ENCODE assay signal across 1 cellular context in the genomic region with DNA sequence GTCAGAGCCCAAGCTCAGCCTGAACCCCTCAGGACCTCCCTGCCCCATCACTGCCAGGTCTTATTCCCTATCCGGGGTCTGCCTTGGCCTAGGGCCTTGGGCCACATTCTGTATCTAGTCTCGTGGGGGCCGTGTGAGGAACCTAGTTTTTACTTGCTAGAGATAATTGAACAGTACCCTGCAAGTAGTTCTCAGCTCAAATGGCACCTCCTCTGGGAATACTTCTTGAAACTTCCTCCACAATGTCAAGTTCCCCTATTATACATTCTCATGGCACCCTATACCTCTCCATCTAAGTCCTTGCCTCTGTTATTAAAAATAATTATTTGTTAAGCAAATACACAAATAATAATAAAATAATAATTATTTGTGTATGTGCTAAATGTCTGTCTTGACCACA.
TF ChIP-seq lines count a peak whose summit lies in the region.

No MANE protein-coding gene starts in this region.

TF ChIP-seq in H1, 55 proteins besides CTCF, POLR2A, EP300 and RAD21:
- TF ChIP-seq CHD7 (IDR thresholded peaks at IDR 0.05; ENCODE audit: insufficient replicate concordance, low read length) (no peak), POU5F1 (IDR thresholded peaks at IDR 0.05; ENCODE audit: low read depth, low read length) (no peak), SRF (IDR thresholded peaks at IDR 0.05; ENCODE audit: low read depth, low read length) (no peak), RXRA (IDR thresholded peaks at IDR 0.05; ENCODE audit: insufficient read depth, low read depth, low read length) (no peak), BCL11A (IDR thresholded peaks at IDR 0.05; ENCODE audit: low read depth in 2 of 2, low read length in 2 of 2) (no peak), HDAC6 (IDR thresholded peaks at IDR 0.05; ENCODE audit: low read depth, low read length) (no peak), SP2 (IDR thresholded peaks at IDR 0.05; ENCODE audit: low read length) (no peak), SUZ12 (IDR thresholded peaks at IDR 0.05; ENCODE audit: low read length) (no peak), CTBP2 (IDR thresholded peaks at IDR 0.05; ENCODE audit: borderline replicate concordance, insufficient read depth, insufficient read length, low read length) (no peak), NANOG (IDR thresholded peaks at IDR 0.05; ENCODE audit: insufficient read depth, low read depth, low read length, poor library complexity, severe bottlenecking) (no peak)
- TF ChIP-seq, protein P1, sequence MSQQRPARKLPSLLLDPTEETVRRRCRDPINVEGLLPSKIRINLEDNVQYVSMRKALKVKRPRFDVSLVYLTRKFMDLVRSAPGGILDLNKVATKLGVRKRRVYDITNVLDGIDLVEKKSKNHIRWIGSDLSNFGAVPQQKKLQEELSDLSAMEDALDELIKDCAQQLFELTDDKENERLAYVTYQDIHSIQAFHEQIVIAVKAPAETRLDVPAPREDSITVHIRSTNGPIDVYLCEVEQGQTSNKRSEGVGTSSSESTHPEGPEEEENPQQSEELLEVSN (IDR thresholded peaks at IDR 0.05) = no peak
